Comparison of ENCODE assay signal across 20 cellular contexts in the genomic region with DNA sequence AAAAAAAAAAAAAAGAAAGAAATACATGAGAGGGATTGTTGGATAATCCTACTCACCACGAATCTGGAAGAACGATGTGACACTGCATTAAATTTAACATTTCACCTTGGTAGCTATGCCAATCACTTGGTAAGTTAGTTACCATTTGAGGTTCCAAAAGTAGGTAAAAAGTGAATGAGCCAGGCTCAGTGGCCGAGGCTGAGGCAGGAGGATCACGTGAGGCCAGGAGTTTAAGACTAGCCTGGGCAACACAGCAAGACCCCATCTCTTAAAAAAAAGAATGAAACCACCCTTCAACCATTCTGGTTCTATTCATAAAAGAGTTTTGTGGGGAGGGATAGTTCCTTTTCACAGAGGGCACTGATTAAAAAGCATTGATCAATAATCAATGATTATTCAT.
"Had no signal": no experiment of that assay in that cellular context is flagged by ENCODE, and none has a peak within 500 bp of the region (broad histone marks: within the 10 kb centered on the region; RNA-seq: fewer than 3 reads in every experiment).

No MANE protein-coding gene starts in this region.

- H3K4me3 Mint-ChIP-seq: activated naive CD8-positive, alpha-beta T cell treated with anti-CD3 and anti-CD28 coated beads for 36 hours; activated T-cell treated with anti-CD3 and anti-CD28 coated beads, Interleukin-2, amount 50 U/mL, for 24 hours; stimulated activated naive CD8-positive, alpha-beta T cell treated with anti-CD3 and anti-CD28 coated beads, Interleukin-15, amount 100 ng/mL, for 72 hours had no signal

- H3K36me3 ChIP-seq: breast epithelium, colonic mucosa, esophagus muscularis mucosa, left ventricle myocardium inferior, tibial artery had no signal

- H3K9me3 Mint-ChIP-seq: activated naive CD8-positive, alpha-beta T cell treated with anti-CD3 and anti-CD28 coated beads for 36 hours; activated T-cell treated with anti-CD3 and anti-CD28 coated beads, Interleukin-2, amount 50 U/mL, for 24 hours; stimulated activated naive CD8-positive, alpha-beta T cell treated with anti-CD3 and anti-CD28 coated beads, Interleukin-15, amount 100 ng/mL, for 72 hours had no signal

- H3K36me3 Mint-ChIP-seq: activated naive CD8-positive, alpha-beta T cell treated with anti-CD3 and anti-CD28 coated beads for 36 hours; naive thymus-derived CD8-positive, alpha-beta T cell had no signal

- H3K27ac Mint-ChIP-seq: activated naive CD8-positive, alpha-beta T cell treated with anti-CD3 and anti-CD28 coated beads for 36 hours; activated T-cell treated with anti-CD3 and anti-CD28 coated beads, Interleukin-2, amount 50 U/mL, for 24 hours; stimulated activated naive CD8-positive, alpha-beta T cell treated with anti-CD3 and anti-CD28 coated beads, Interleukin-15, amount 100 ng/mL, for 72 hours had no signal

- H3K9me3 ChIP-seq: breast epithelium, colonic mucosa, esophagus muscularis mucosa, left ventricle myocardium inferior, tibial artery had no signal

- H3K4me2 ChIP-seq: hepatocyte had no signal

- H3K4me3 ChIP-seq: breast epithelium, colonic mucosa, dorsolateral prefrontal cortex, esophagus muscularis mucosa, hepatocyte, left ventricle myocardium inferior, tibial artery had no signal

- ATAC-seq: naive thymus-derived CD8-positive, alpha-beta T cell; right cardiac atrium; stimulated activated naive CD8-positive, alpha-beta T cell treated with anti-CD3 and anti-CD28 coated beads, Interleukin-15, amount 100 ng/mL, for 72 hours had no signal

- DNase-seq: activated CD4-positive, alpha-beta T cell treated with anti-CD3 and anti-CD28 coated beads, Interleukin-2, amount 50 U/mL, for 48 hours; activated naive CD4-positive, alpha-beta T cell treated with Interleukin-2 at 50 U/mL for 16 hours; activated naive CD8-positive, alpha-beta T cell treated with anti-CD3 and anti-CD28 coated beads for 36 hours; activated T-cell treated with anti-CD3 and anti-CD28 coated beads, Interleukin-2, amount 50 U/mL, for 24 hours; amniotic stem cell; colonic mucosa; dorsolateral prefrontal cortex; glutamatergic neuron; left ventricle myocardium inferior; naive thymus-derived CD8-positive, alpha-beta T cell; right cardiac atrium; stimulated activated CD4-positive, alpha-beta T cell treated with anti-CD3 and anti-CD28 coated beads, Interleukin-12 subunit alpha, Interleukin-12 subunit beta, amount 100 ng/mL, for 4 hours; stimulated activated CD4-positive, alpha-beta T cell treated with anti-CD3 and anti-CD28 coated beads, Interleukin-1b, Interleukin-23, amount 100 ng/mL, for 48 hours; stimulated activated naive CD8-positive, alpha-beta T cell treated with anti-CD3 and anti-CD28 coated beads, Interleukin-15, amount 100 ng/mL, for 72 hours; T-helper 9 cell; tibial artery had no signal

- H3K27me3 ChIP-seq: breast epithelium, colonic mucosa, dorsolateral prefrontal cortex, esophagus muscularis mucosa, hepatocyte, tibial artery had no signal

- H3K9ac ChIP-seq: parathyroid adenoma had no signal

- H3K27ac ChIP-seq: breast epithelium, colonic mucosa, dorsolateral prefrontal cortex, esophagus muscularis mucosa, hepatocyte, left ventricle myocardium inferior, parathyroid adenoma, tibial artery had no signal

- H3K27me3 Mint-ChIP-seq: activated naive CD8-positive, alpha-beta T cell treated with anti-CD3 and anti-CD28 coated beads for 36 hours; activated T-cell treated with anti-CD3 and anti-CD28 coated beads, Interleukin-2, amount 50 U/mL, for 24 hours; naive thymus-derived CD8-positive, alpha-beta T cell; stimulated activated naive CD8-positive, alpha-beta T cell treated with anti-CD3 and anti-CD28 coated beads, Interleukin-15, amount 100 ng/mL, for 72 hours had no signal
